27 cellular contexts compared by ENCODE assay signal in genomic region chr6:158529629-158530028, GRCh38.
"Had no signal": no experiment of that assay in that cellular context is flagged by ENCODE, and none has a peak within 500 bp of the region (broad histone marks: within the 10 kb centered on the region; RNA-seq: fewer than 3 reads in every experiment).

No MANE protein-coding gene starts in this region.

- H3K36me3 ChIP-seq: ascending aorta, MG63, Peyer's patch, SJSA1 had no signal

- H3K4me1 Mint-ChIP-seq: activated CD4-positive, alpha-beta T cell treated with anti-CD3 and anti-CD28 coated beads, Interleukin-2, amount 10 ng/mL, durations not matched to agents 7 days and 5 days; activated naive CD4-positive, alpha-beta T cell treated with anti-CD3 and anti-CD28 coated beads, Interleukin-2, amount 50 U/mL, for 24 hours; activated naive CD8-positive, alpha-beta T cell treated with anti-CD3 and anti-CD28 coated beads, Interleukin-2, amount 10 ng/mL, durations not matched to agents 7 days and 5 days had no signal

- ATAC-seq: activated CD8-positive, alpha-beta T cell treated with anti-CD3 and anti-CD28 coated beads, Interleukin-2, amount 10 ng/mL, durations not matched to agents 7 days and 5 days had no signal

- H3K27ac Mint-ChIP-seq: activated CD4-positive, alpha-beta T cell treated with anti-CD3 and anti-CD28 coated beads, Interleukin-2, amount 10 ng/mL, durations not matched to agents 7 days and 5 days; activated CD8-positive, alpha-beta T cell treated with anti-CD3 and anti-CD28 coated beads, Interleukin-2, amount 10 ng/mL, durations not matched to agents 7 days and 5 days; activated naive CD4-positive, alpha-beta T cell treated with anti-CD3 and anti-CD28 coated beads, Interleukin-2, amount 50 U/mL, for 24 hours; activated naive CD8-positive, alpha-beta T cell treated with anti-CD3 and anti-CD28 coated beads, Interleukin-2, amount 10 ng/mL, durations not matched to agents 7 days and 5 days; activated T-cell treated with anti-CD3 and anti-CD28 coated beads, Interleukin-2, amount 50 U/mL, for 24 hours; activated T-helper 2 cell treated with anti-CD3 and anti-CD28 coated beads, Interferon-gamma antibody, Interleukin-2, Interleukin-4, amounts not matched to agents 10 μg/mL and 5 μg/mL and 100 μg/mL, durations not matched to agents 14 hours and 24 hours and 36 hours; T-helper 1 cell treated with Interleukin-12 subunit alpha and Interleukin-12 subunit beta and Interleukin-4 antibody, amounts not matched to agents 30 μg/mL and 1 μg/mL, for 36 hours; T-helper 2 cell treated with Interferon-gamma antibody and Interleukin-4, amounts not matched to agents 5 μg/mL and 100 μg/mL, for 36 hours had no signal

- H3K9ac ChIP-seq: SK-N-SH had no signal

- H3K27ac ChIP-seq: ascending aorta, Peyer's patch, SJSA1 had no signal

- H3K4me3 ChIP-seq: ascending aorta, MG63, Peyer's patch, SJSA1 had no signal

- H3K4me2 ChIP-seq: SK-N-SH had no signal

- H3K4me1 ChIP-seq: ascending aorta, Peyer's patch, SJSA1 had no signal

- H3K27me3 ChIP-seq: ascending aorta, MG63, Peyer's patch had no signal

- H3K9me2 ChIP-seq: SK-N-SH had no signal

- H3K4me3 Mint-ChIP-seq: activated CD4-positive, alpha-beta T cell treated with anti-CD3 and anti-CD28 coated beads, Interleukin-2, amount 10 ng/mL, durations not matched to agents 7 days and 5 days; activated CD8-positive, alpha-beta T cell treated with anti-CD3 and anti-CD28 coated beads, Interleukin-2, amount 10 ng/mL, durations not matched to agents 7 days and 5 days; activated naive CD4-positive, alpha-beta T cell treated with anti-CD3 and anti-CD28 coated beads, Interleukin-2, amount 50 U/mL, for 24 hours; activated naive CD8-positive, alpha-beta T cell treated with anti-CD3 and anti-CD28 coated beads, Interleukin-2, amount 10 ng/mL, durations not matched to agents 7 days and 5 days; activated T-cell treated with anti-CD3 and anti-CD28 coated beads, Interleukin-2, amount 50 U/mL, for 24 hours; T-helper 1 cell treated with Interleukin-12 subunit alpha and Interleukin-12 subunit beta and Interleukin-4 antibody, amounts not matched to agents 30 μg/mL and 1 μg/mL, for 36 hours; T-helper 2 cell treated with Interferon-gamma antibody and Interleukin-4, amounts not matched to agents 5 μg/mL and 100 μg/mL, for 36 hours had no signal

- H3K9me3 Mint-ChIP-seq: activated CD4-positive, alpha-beta T cell treated with anti-CD3 and anti-CD28 coated beads, Interleukin-2, amount 10 ng/mL, durations not matched to agents 7 days and 5 days had no signal

- DNase-seq: activated CD4-positive, alpha-beta T cell treated with anti-CD3 and anti-CD28 coated beads, Interleukin-2, amount 10 ng/mL, durations not matched to agents 7 days and 5 days; activated CD4-positive, alpha-beta T cell treated with anti-CD3 and anti-CD28 coated beads, Interleukin-2, amount 50 U/mL, for 48 hours; activated CD8-positive, alpha-beta T cell treated with anti-CD3 and anti-CD28 coated beads, Interleukin-2, amount 10 ng/mL, durations not matched to agents 7 days and 5 days; activated gamma-delta T cell; activated naive CD4-positive, alpha-beta T cell treated with Interleukin-2 at 50 U/mL for 16 hours; activated naive CD8-positive, alpha-beta T cell treated with anti-CD3 and anti-CD28 coated beads, Interleukin-2, amount 10 ng/mL, durations not matched to agents 7 days and 5 days; activated T-cell treated with anti-CD3 and anti-CD28 coated beads, Interleukin-2, amount 50 U/mL, for 24 hours; amygdala; Kasumi-1; MG63; NCI-H1048; NCI-H1105 treated with DMSO at 0.1 percent for 48 hours; NCI-H1436; NCI-H1694; NCI-H2029; NCI-H345; NCI-H524 treated with DMSO at 0.1 percent for 48 hours; Peyer's patch; RPMI8226; SHP77 treated with DMSO at 0.1 percent for 48 hours; SK-N-SH had no signal

- H3K36me3 Mint-ChIP-seq: activated naive CD8-positive, alpha-beta T cell treated with anti-CD3 and anti-CD28 coated beads, Interleukin-2, amount 10 ng/mL, durations not matched to agents 7 days and 5 days had no signal
